ENCODE assay signal across 17 cellular contexts in the genomic region with DNA sequence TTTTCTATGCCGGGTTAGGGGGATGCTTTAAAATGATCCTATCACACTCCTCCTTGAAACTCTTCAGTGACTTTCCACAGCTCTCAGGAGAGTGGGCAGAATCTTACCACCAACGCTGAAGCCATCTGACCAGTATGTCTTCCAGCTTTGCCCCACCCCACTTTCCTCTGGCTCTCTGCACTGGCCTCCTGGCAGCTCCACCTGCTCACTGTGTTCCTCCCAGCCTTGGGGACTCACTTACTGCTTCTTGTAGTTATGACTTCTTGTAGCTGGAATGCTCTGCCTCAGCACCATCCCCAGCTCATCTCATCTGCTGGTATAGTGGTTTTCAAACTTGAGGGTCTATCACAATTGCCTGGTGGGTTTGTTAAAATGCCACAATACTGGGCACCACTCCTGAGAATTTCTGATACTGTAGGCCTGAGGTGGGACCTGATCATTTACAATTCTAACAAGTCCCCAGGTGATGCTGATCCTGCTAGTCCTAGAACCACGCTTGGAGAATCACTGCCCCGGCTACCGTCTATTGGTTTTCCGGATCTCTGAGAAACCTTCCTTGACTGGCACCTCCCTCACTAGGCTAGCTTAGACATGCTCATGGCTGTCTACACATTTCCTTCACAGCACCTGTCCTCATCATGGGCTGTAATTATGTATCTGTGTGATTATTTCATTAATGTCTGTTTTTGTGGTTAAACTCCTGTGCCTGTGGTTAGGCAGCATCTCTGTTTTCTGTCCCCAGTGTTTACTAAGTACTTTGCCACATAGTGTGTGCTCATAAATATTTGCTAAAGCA.
A peak's percentile ranks its signal among the peaks of the same experiment; 100 is the strongest.
DNase-seq lines count a peak whose midpoint lies in the region; ATAC-seq and TF ChIP-seq lines count a peak whose summit lies in the region.
"Had no signal": no experiment of that assay in that cellular context is flagged by ENCODE, and none has a peak within 500 bp of the region (broad histone marks: within the 10 kb centered on the region; RNA-seq: fewer than 3 reads in every experiment).

No MANE protein-coding gene starts in this region.

- H3K14ac ChIP-seq in trophoblast cell (ENCODE audit: low read length), result no peak overlapping the region

- H3K4me1 ChIP-seq in DND-41 (ENCODE audit: insufficient read depth, low read length) (peaks cover 29% of the 10 kb centered on the region), trophoblast cell (ENCODE audit: control insufficient read depth in 1 of 2, insufficient read depth in 2 of 2, low read length in 2 of 2) (peaks cover 6 to 7% of the 10 kb centered on the region in 2 experiments)

- DNase-seq in DND-41 (peak; percentile 11), NCI-H146 treated with DMSO at 0.1 percent for 48 hours (lab: John Stamatoyannopoulos, UW; ENCODE audit: unreplicated experiment) (peak; percentile 88), epithelial cell of esophagus (ENCODE audit: low read depth) (peak; percentile 69), trophoblast cell (no peak), kidney tubule cell (ENCODE audit: low spot score) (no peak)
- DNase-seq: activated CD4-positive, alpha-beta T cell treated with anti-CD3 and anti-CD28 coated beads, Interleukin-2, amount 10 ng/mL, durations not matched to agents 7 days and 5 days; activated T-cell treated with anti-CD3 and anti-CD28 coated beads, Interleukin-2, amount 50 U/mL, for 72 hours; GF-D8; Karpas-422; NCI-H524 treated with DMSO at 0.1 percent for 48 hours had no signal

- H3K4me2 ChIP-seq in DND-41 (ENCODE audit: insufficient read depth, low read length), result peak overlapping the region; percentile 18; the same call in 1 of the 2 replicates
- no peak overlapping the region for H3K4me2 ChIP-seq in trophoblast cell (ENCODE audit: low read length)

- H3K4ac ChIP-seq in trophoblast cell (ENCODE audit: low read depth, low read length), result no peak overlapping the region

- no peak overlapping the region for H2BK120ac ChIP-seq in trophoblast cell (ENCODE audit: insufficient read depth, low read length, poor library complexity)

- no peak overlapping the region for H3K23ac ChIP-seq in trophoblast cell (ENCODE audit: low read length)

- no peaks in the 10 kb centered on the region for H4K20me1 ChIP-seq in DND-41 (ENCODE audit: insufficient read depth, low read length)

- H3K27ac ChIP-seq in DND-41 (ENCODE audit: low read length) (peak overlapping the region; percentile 70), trophoblast cell (ENCODE audit: low read depth, low read length) (no peak overlapping the region)
- H3K27ac ChIP-seq: C4-2B, RWPE1 had no signal

- no peak overlapping the region for H2BK5ac ChIP-seq in trophoblast cell (ENCODE audit: low read depth, low read length, poor library complexity)

- H3K18ac ChIP-seq in trophoblast cell (ENCODE audit: low read length), result peak overlapping the region; percentile 26

- H3K79me2 ChIP-seq in DND-41 (ENCODE audit: insufficient read depth, low read length), result no peaks in the 10 kb centered on the region
- H3K79me2 ChIP-seq in trophoblast cell (ENCODE audit: control insufficient read depth, insufficient read depth, low read length, poor library complexity), result peaks cover 2% of the 10 kb centered on the region

- H3K36me3 ChIP-seq in DND-41 (ENCODE audit: insufficient read depth, low read length) (no peaks in the 10 kb centered on the region), trophoblast cell (ENCODE audit: control insufficient read depth in 1 of 2, insufficient read depth in 2 of 2, low read length in 2 of 2) (no peaks in the 10 kb centered on the region)
- H3K36me3 ChIP-seq: HAP-1 had no signal

- H3K27me3 ChIP-seq in DND-41 (ENCODE audit: insufficient read depth, low read length, poor library complexity) (no peaks in the 10 kb centered on the region), trophoblast cell (ENCODE audit: insufficient read depth, low read length) (no peaks in the 10 kb centered on the region)

- WGBS in trophoblast cell (ENCODE audit: extremely low coverage, insufficient coverage, insufficient read length), result no CpG with 5 or more reads among the region's 6 CpGs

- H2AFZ ChIP-seq in DND-41 (ENCODE audit: low read depth, low read length) (no peak overlapping the region), trophoblast cell (ENCODE audit: insufficient read depth, low read length, poor library complexity) (no peak overlapping the region)

- no peak overlapping the region for H4K91ac ChIP-seq in trophoblast cell (ENCODE audit: low read depth, low read length)

- no peak overlapping the region for H2BK12ac ChIP-seq in trophoblast cell (ENCODE audit: low read length)

- H4K8ac ChIP-seq in trophoblast cell (ENCODE audit: low read depth, low read length), result no peak overlapping the region

- no peak overlapping the region for H3K9ac ChIP-seq in DND-41 (ENCODE audit: low read depth, low read length)
- no peak overlapping the region for H3K9ac ChIP-seq in trophoblast cell (ENCODE audit: low read length)

- TF ChIP-seq CTCF in DND-41 (IDR thresholded peaks at IDR 0.05; ENCODE audit: borderline replicate concordance, extremely low read depth, low read length, poor library complexity, severe bottlenecking) (no peak), epithelial cell of esophagus (IDR thresholded peaks at IDR 0.05; ENCODE audit: insufficient read depth, low read depth, low read length, missing control alignments) (no peak)

- peaks cover 5% of the 10 kb centered on the region for H3K79me1 ChIP-seq in trophoblast cell (ENCODE audit: low read length)

- H3K4me3 ChIP-seq in DND-41 (ENCODE audit: low read depth in 1 of 2, low read length in 2 of 2) (no peak overlapping the region), epithelial cell of esophagus (ENCODE audit: low read length) (no peak overlapping the region), trophoblast cell (ENCODE audit: low read depth, low read length) (no peak overlapping the region)
- H3K4me3 ChIP-seq: HAP-1 had no signal

- H3K9me3 ChIP-seq in DND-41 (ENCODE audit: insufficient read depth, low read length, severe bottlenecking) (no peaks in the 10 kb centered on the region), trophoblast cell (ENCODE audit: insufficient read depth, low read depth, low read length) (no peaks in the 10 kb centered on the region)
- H3K9me3 ChIP-seq: HAP-1 had no signal

- H2AK5ac ChIP-seq in trophoblast cell (ENCODE audit: low read length), result no peak overlapping the region

- ATAC-seq in DND-41 (ENCODE audit: insufficient read depth, low read depth) (peak; percentile 82), HG03280 (IDR thresholded peaks at IDR 0.05; ENCODE audit: unreplicated experiment) (no peak), GM21786 (IDR thresholded peaks at IDR 0.05; ENCODE audit: unreplicated experiment) (no peak), HG03196 (IDR thresholded peaks at IDR 0.05; ENCODE audit: unreplicated experiment) (no peak)
- ATAC-seq: activated T-cell treated with anti-CD3 and anti-CD28 coated beads, Interleukin-2, amount 50 U/mL, for 72 hours; natural killer cell treated with Interleukin-12 subunit alpha and Interleukin-12 subunit beta and Interleukin-15 and Interleukin-18, amount 100 ng/mL, for 72 hours had no signal

- no peak overlapping the region for H4K12ac ChIP-seq in trophoblast cell (ENCODE audit: low read depth, low read length)

Comparison
In these comparisons a context has a peak if more than half of its experiments do, and no peak if none do; other contexts are left out.
1. DNase-seq: peak in DND-41 (single experiment), NCI-H146 treated with DMSO at 0.1 percent for 48 hours (single experiment) and epithelial cell of esophagus (single experiment); none in trophoblast cell (0 of 2) and kidney tubule cell (single experiment).